Comparison of ENCODE assay signal across 8 cellular contexts in genomic region chr17:4987767-4988083, GRCh38. TPM values are rescaled to one million over a fixed set of nuclear protein-coding genes. Genes with fewer than 3 reads are reported as not detected.
DNase-seq lines count a peak whose midpoint lies in the region; ATAC-seq and TF ChIP-seq lines count a peak whose summit lies in the region.

No MANE protein-coding gene starts in this region.

- peak overlapping the region; percentile 95 for H3K9ac ChIP-seq in DND-41 (ENCODE audit: low read depth, low read length)
- peak overlapping the region; percentile 91 for H3K9ac ChIP-seq in Loucy (ENCODE audit: low read depth, low read length, poor library complexity, severe bottlenecking)
- H3K9ac ChIP-seq in neural progenitor cell = peak overlapping the region; percentile 29

- peaks cover 25% of the 10 kb centered on the region for H3K4me1 Mint-ChIP-seq in neural progenitor cell

- no peak overlapping the region for H3K27ac Mint-ChIP-seq in neural progenitor cell

- H3F3A ChIP-seq in Loucy (ENCODE audit: low read depth) = no peaks in the 10 kb centered on the region
- peaks cover 18% of the 10 kb centered on the region for H3F3A ChIP-seq in neural progenitor cell (ENCODE audit: low read depth)

- H3K9me3 ChIP-seq in DND-41 (ENCODE audit: insufficient read depth, low read length, severe bottlenecking) (no peaks in the 10 kb centered on the region), Loucy (ENCODE audit: insufficient read depth, low read depth, low read length) (no peaks in the 10 kb centered on the region), neural progenitor cell (ENCODE audit: low read depth) (no peaks in the 10 kb centered on the region)
- no peaks in the 10 kb centered on the region for H3K9me3 ChIP-seq in effector memory CD4-positive, alpha-beta T cell (ENCODE audit: control insufficient read depth, low read length)

- H2AFZ ChIP-seq in DND-41 (ENCODE audit: low read depth, low read length) = peak overlapping the region; percentile 90
- peak overlapping the region; percentile 99 for H2AFZ ChIP-seq in Loucy (ENCODE audit: low read length)
- H2AFZ ChIP-seq in neural progenitor cell (replicated peaks) = peak overlapping the region; percentile 92

- no peaks in the 10 kb centered on the region for H3K27me3 ChIP-seq in DND-41 (ENCODE audit: insufficient read depth, low read length, poor library complexity)
- no peaks in the 10 kb centered on the region for H3K27me3 ChIP-seq in Loucy (ENCODE audit: insufficient read depth, low read length, poor library complexity, severe bottlenecking)
- H3K27me3 ChIP-seq in effector memory CD4-positive, alpha-beta T cell (replicated peaks; ENCODE audit: control insufficient read depth, insufficient read depth, low read length, poor library complexity, severe bottlenecking) = no peaks in the 10 kb centered on the region
- peaks cover 42% of the 10 kb centered on the region for H3K27me3 ChIP-seq in neural progenitor cell

- H3K27ac ChIP-seq in DND-41 (ENCODE audit: low read length) (peak overlapping the region; percentile 75), neural progenitor cell (no peak overlapping the region)
- H3K27ac ChIP-seq in effector memory CD4-positive, alpha-beta T cell (ENCODE audit: insufficient read depth, low read length, poor library complexity, severe bottlenecking) = peak overlapping the region; percentile 94

- H4K20me1 ChIP-seq in DND-41 (ENCODE audit: insufficient read depth, low read length) = no peaks in the 10 kb centered on the region
- no peaks in the 10 kb centered on the region for H4K20me1 ChIP-seq in Loucy (ENCODE audit: insufficient read depth, low read length, poor library complexity, severe bottlenecking)
- no peaks in the 10 kb centered on the region for H4K20me1 ChIP-seq in neural progenitor cell (ENCODE audit: low read depth)

- ATAC-seq in DND-41 (ENCODE audit: insufficient read depth, low read depth) (peak; percentile 9; the same call in 2 of the 3 replicates), HG02571 (IDR thresholded peaks at IDR 0.05; ENCODE audit: unreplicated experiment) (no peak), GM19351 (IDR thresholded peaks at IDR 0.05; ENCODE audit: unreplicated experiment) (no peak), GM18517 (IDR thresholded peaks at IDR 0.05; ENCODE audit: unreplicated experiment) (no peak)

- H3K27me3 Mint-ChIP-seq in neural progenitor cell (ENCODE audit: insufficient read depth, low read depth) = peaks cover 16% of the 10 kb centered on the region

- H3K9me2 ChIP-seq in Loucy (replicated peaks; ENCODE audit: low read depth, low read length) = no peaks in the 10 kb centered on the region

- H3K4me1 ChIP-seq in DND-41 (ENCODE audit: insufficient read depth, low read length) (peaks cover 40% of the 10 kb centered on the region), Loucy (ENCODE audit: insufficient read depth, low read length, poor library complexity, severe bottlenecking) (peaks cover 32% of the 10 kb centered on the region), neural progenitor cell (peaks cover 6% of the 10 kb centered on the region)
- peaks cover 24% of the 10 kb centered on the region for H3K4me1 ChIP-seq in effector memory CD4-positive, alpha-beta T cell (ENCODE audit: control insufficient read depth, insufficient read depth, low read length, poor library complexity, severe bottlenecking)

- peaks cover 11% of the 10 kb centered on the region for H3K36me3 ChIP-seq in DND-41 (ENCODE audit: insufficient read depth, low read length)
- peaks cover 1% of the 10 kb centered on the region; the same call in 1 of the 2 replicates for H3K36me3 ChIP-seq in Loucy (ENCODE audit: insufficient read depth, low read length)
- H3K36me3 ChIP-seq in effector memory CD4-positive, alpha-beta T cell (ENCODE audit: control insufficient read depth, insufficient read depth, low read length) = peaks cover 2% of the 10 kb centered on the region
- no peaks in the 10 kb centered on the region for H3K36me3 ChIP-seq in neural progenitor cell

- no peaks in the 10 kb centered on the region for H3K36me3 Mint-ChIP-seq in neural progenitor cell

- no peaks in the 10 kb centered on the region for H3K9me3 Mint-ChIP-seq in neural progenitor cell

- DNase-seq in DND-41 (no peak), neural progenitor cell (ENCODE audit: low spot score) (no peak), CD1c-positive myeloid dendritic cell (ENCODE audit: extremely low spot score) (no peak)
- DNase-seq in effector memory CD4-positive, alpha-beta T cell = no peak

- TF ChIP-seq CTCF in DND-41 (IDR thresholded peaks at IDR 0.05; ENCODE audit: borderline replicate concordance, extremely low read depth, low read length, poor library complexity, severe bottlenecking) = no peak
- no peak for TF ChIP-seq CTCF in Loucy (conservative IDR thresholded peaks at IDR 0.05; ENCODE audit: low read length)
- TF ChIP-seq CTCF in neural progenitor cell (IDR thresholded peaks at IDR 0.05) = no peak

- H3K79me2 ChIP-seq in DND-41 (ENCODE audit: insufficient read depth, low read length) (peaks cover 34% of the 10 kb centered on the region), Loucy (ENCODE audit: insufficient read depth, low read length) (peaks cover 24% of the 10 kb centered on the region; the same call in 1 of the 2 replicates), neural progenitor cell (ENCODE audit: low read depth) (no peaks in the 10 kb centered on the region)

- peak overlapping the region; percentile 89 for H3K4me3 ChIP-seq in DND-41 (ENCODE audit: low read depth in 1 of 2, low read length in 2 of 2)
- H3K4me3 ChIP-seq in Loucy (ENCODE audit: low read length, poor library complexity, severe bottlenecking) = peak overlapping the region; percentile 96
- peak overlapping the region; percentile 100 for H3K4me3 ChIP-seq in effector memory CD4-positive, alpha-beta T cell (ENCODE audit: insufficient read depth, low read depth, low read length, poor library complexity, severe bottlenecking)
- peak overlapping the region; percentile 69 for H3K4me3 ChIP-seq in neural progenitor cell

- H3K4me2 ChIP-seq in DND-41 (ENCODE audit: insufficient read depth, low read length) = peak overlapping the region; percentile 92
- peak overlapping the region; percentile 99 for H3K4me2 ChIP-seq in Loucy (ENCODE audit: low read depth, low read length, poor library complexity, severe bottlenecking)
- H3K4me2 ChIP-seq in neural progenitor cell = peak overlapping the region; percentile 94

- peak overlapping the region; percentile 87 for H3K4me3 Mint-ChIP-seq in neural progenitor cell

RNA-seq across cellular contexts. Expression of gene CAMTA2, which starts 0.2 kb away (rescaled TPM):
- 0.34 and 1.8 TPM in 2 replicates for total RNA-seq in neural progenitor cell (ENCODE audit: low replicate concordance)

RNA-seq across cellular contexts. Expression of gene INCA1, which starts 9.6 kb away (rescaled TPM):
- 0.28 and 0.52 TPM in 2 replicates for total RNA-seq in neural progenitor cell (ENCODE audit: low replicate concordance)

RNA-seq across cellular contexts. Expression of gene KIF1C, which starts 10.0 kb away (rescaled TPM):
- 22.1 and 22.2 TPM in 2 replicates for total RNA-seq in neural progenitor cell (ENCODE audit: low replicate concordance)

RNA-seq across cellular contexts. Expression of gene SPAG7, which starts 20.1 kb away (rescaled TPM):
- total RNA-seq in neural progenitor cell (ENCODE audit: low replicate concordance) = 79.7 and 97.6 TPM in 2 replicates

RNA-seq across cellular contexts. Expression of gene ENO3, which starts 36.8 kb away (rescaled TPM):
- 20.8 and 24.5 TPM in 2 replicates for total RNA-seq in neural progenitor cell (ENCODE audit: low replicate concordance)

Comparison
In these comparisons a context has a peak if more than half of its experiments do, and no peak if none do; other contexts are left out.
1. H3K9ac ChIP-seq: peak in every context shown above with its lines; median percentile 95 in DND-41; 91 in Loucy; 29 in neural progenitor cell.